ENCODE assay signal across 11 cellular contexts in the genomic region with DNA sequence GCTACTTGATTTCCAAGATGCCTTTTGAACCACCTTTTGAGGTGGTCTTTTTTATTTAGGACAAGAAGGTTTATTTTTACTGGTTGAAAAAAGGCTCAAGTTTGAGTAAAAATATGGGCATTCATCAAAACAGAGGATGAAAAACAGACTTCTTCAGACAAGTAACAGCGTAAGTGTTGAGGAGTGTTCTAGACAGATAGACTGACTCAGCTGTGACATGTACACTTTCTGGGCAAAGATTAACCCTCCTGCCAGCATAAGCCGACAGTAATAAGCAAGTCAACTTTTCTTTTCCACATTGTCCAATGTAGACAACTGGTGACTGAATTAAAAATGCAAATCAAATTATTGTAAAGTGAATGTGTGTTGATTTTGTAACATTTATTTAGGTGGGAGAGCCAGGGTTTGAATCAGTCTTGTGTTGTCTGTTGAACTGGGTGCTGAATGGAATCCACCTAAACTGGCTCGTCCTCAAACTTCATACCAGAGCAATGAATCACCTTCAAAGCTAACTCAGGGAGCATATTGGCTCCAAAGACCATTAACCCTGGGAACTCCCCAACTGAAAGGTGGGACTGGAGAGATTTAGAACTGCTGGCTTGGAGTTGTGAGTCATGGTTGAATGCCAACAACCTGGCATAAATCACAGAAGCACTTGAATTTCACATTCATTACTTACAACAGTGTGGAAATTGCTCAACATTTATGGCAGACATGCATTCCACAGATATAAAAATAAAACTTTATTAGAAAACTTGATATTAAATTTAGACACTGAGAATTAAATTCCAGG.
A peak's percentile ranks its signal among the peaks of the same experiment; 100 is the strongest.
DNase-seq lines count a peak whose midpoint lies in the region; ATAC-seq and TF ChIP-seq lines count a peak whose summit lies in the region.
"Had no signal": no experiment of that assay in that cellular context is flagged by ENCODE, and none has a peak within 500 bp of the region (broad histone marks: within the 10 kb centered on the region; RNA-seq: fewer than 3 reads in every experiment).

No MANE protein-coding gene starts in this region.

- H3K27ac ChIP-seq in HUES6 (ENCODE audit: low read depth, low read length) (peak overlapping the region; percentile 72; the same call in 1 of the 2 replicates), lung (ENCODE audit: low read depth in 1 of 2, low read length in 1 of 2) (no peak overlapping the region), caudate nucleus (ENCODE audit: low read depth, low read length) (no peak overlapping the region)
- no peak overlapping the region for H3K27ac ChIP-seq in CD4-positive, alpha-beta T cell (ENCODE audit: low read depth, low read length)
- H3K27ac ChIP-seq: neural progenitor cell had no signal

- no peaks in the 10 kb centered on the region for H3K27me3 Mint-ChIP-seq in chondrocyte (ENCODE audit: low read depth)
- no peaks in the 10 kb centered on the region for H3K27me3 Mint-ChIP-seq in CD4-positive, alpha-beta T cell

- peaks cover 63% of the 10 kb centered on the region for H3K4me1 Mint-ChIP-seq in chondrocyte (ENCODE audit: low read depth)
- H3K4me1 Mint-ChIP-seq in CD4-positive, alpha-beta T cell (ENCODE audit: low read depth): no peaks in the 10 kb centered on the region
- H3K4me1 Mint-ChIP-seq: neural progenitor cell had no signal

- POLR2A ChIA-PET in CD4-positive, alpha-beta T cell (lab: Charles Lee): no interaction called here

- no peak overlapping the region for H3K4me3 Mint-ChIP-seq in chondrocyte (ENCODE audit: unreplicated experiment)
- H3K4me3 Mint-ChIP-seq in CD4-positive, alpha-beta T cell: no peak overlapping the region
- H3K4me3 Mint-ChIP-seq: neural progenitor cell had no signal

- CTCF ChIA-PET in CD4-positive, alpha-beta T cell (lab: Charles Lee): interaction anchor here (0.6 kb wide), 1 partner anchor 359 kb away, joined by 3 read pairs; no protein-coding TSS in a partner anchor

- intact Hi-C loops in CD4-positive, alpha-beta T cell (cut with DNase I, micrococcal nuclease): no loop called here

- H3K4me3 ChIP-seq in HUES6 (ENCODE audit: low read depth, low read length) (no peak overlapping the region), lung (no peak overlapping the region)
- H3K4me3 ChIP-seq: K562, neural progenitor cell had no signal

- H3K9me3 Mint-ChIP-seq in chondrocyte (ENCODE audit: low read depth): peaks cover 13% of the 10 kb centered on the region
- H3K9me3 Mint-ChIP-seq in CD4-positive, alpha-beta T cell: peaks cover 6% of the 10 kb centered on the region

- H3K9me3 ChIP-seq in HUES6 (ENCODE audit: control insufficient read depth, insufficient read depth, low read depth, low read length): peaks cover 13% of the 10 kb centered on the region
- H3K9me3 ChIP-seq in lung (ENCODE audit: control insufficient read depth in 2 of 2, insufficient read depth in 1 of 2, low read length in 1 of 2): no peaks in the 10 kb centered on the region
- H3K9me3 ChIP-seq in CD4-positive, alpha-beta T cell (ENCODE audit: control insufficient read depth, low read length): no peaks in the 10 kb centered on the region

- H3K27me3 ChIP-seq in HUES6 (ENCODE audit: control insufficient read depth, insufficient read depth, low read length) (no peaks in the 10 kb centered on the region), lung (ENCODE audit: control insufficient read depth, insufficient read depth) (no peaks in the 10 kb centered on the region)
- H3K27me3 ChIP-seq in CD4-positive, alpha-beta T cell (ENCODE audit: control insufficient read depth, insufficient read depth, low read length): no peaks in the 10 kb centered on the region
- H3K27me3 ChIP-seq: neural progenitor cell had no signal

- H3K36me3 ChIP-seq in HUES6 (ENCODE audit: control insufficient read depth, insufficient read depth, low read length): no peaks in the 10 kb centered on the region
- H3K36me3 ChIP-seq in lung (ENCODE audit: control insufficient read depth in 2 of 2, insufficient read depth in 2 of 2, low read length in 2 of 2): no peaks in the 10 kb centered on the region
- H3K36me3 ChIP-seq: neural progenitor cell had no signal

- no peak overlapping the region for H3K9ac ChIP-seq in HUES6 (ENCODE audit: low read length)
- H3K9ac ChIP-seq: neural progenitor cell had no signal

- WGBS in lung, 2 donors: 56 to 77% methylated on average over 3 of the region's 3 CpGs

- peak overlapping the region; percentile 89 for H3K27ac Mint-ChIP-seq in chondrocyte (ENCODE audit: unreplicated experiment)
- no peak overlapping the region for H3K27ac Mint-ChIP-seq in CD4-positive, alpha-beta T cell
- H3K27ac Mint-ChIP-seq: activated T-helper 2 cell treated with anti-CD3 and anti-CD28 coated beads, Interferon-gamma antibody, Interleukin-2, Interleukin-4, amounts not matched to agents 10 μg/mL and 5 μg/mL and 100 μg/mL, durations not matched to agents 14 hours and 24 hours and 36 hours; neural progenitor cell had no signal

- H3K4me1 ChIP-seq in HUES6 (ENCODE audit: control insufficient read depth, insufficient read depth, low read length) (peaks cover 10% of the 10 kb centered on the region; the same call in 1 of the 2 replicates), lung (ENCODE audit: control insufficient read depth in 2 of 2, insufficient read depth in 2 of 2, low read length in 2 of 2) (peaks cover 3 to 4% of the 10 kb centered on the region in 2 donors)
- H3K4me1 ChIP-seq: neural progenitor cell had no signal

- TF ChIP-seq CTCF in chondrocyte (IDR thresholded peaks at IDR 0.05) (no peak), lung (IDR thresholded peaks at IDR 0.05; ENCODE audit: control extremely low read depth, extremely low read depth) (no peak)
- no peak for TF ChIP-seq CTCF in CD4-positive, alpha-beta T cell (IDR thresholded peaks at IDR 0.05)

- ATAC-seq in lung (ENCODE audit: insufficient read depth, low FRiP score) (peak; percentile 61), GM18517 (IDR thresholded peaks at IDR 0.05; ENCODE audit: unreplicated experiment) (no peak)
- no peak for ATAC-seq in CD4-positive, alpha-beta T cell (ENCODE audit: poor library complexity)
- ATAC-seq: K562 had no signal

- no peaks in the 10 kb centered on the region for H3K36me3 Mint-ChIP-seq in chondrocyte (ENCODE audit: low read depth)
- no peaks in the 10 kb centered on the region for H3K36me3 Mint-ChIP-seq in CD4-positive, alpha-beta T cell (ENCODE audit: low read depth)
- H3K36me3 Mint-ChIP-seq: neural progenitor cell had no signal

- peak; percentile 79 for DNase-seq in AG08396 (ENCODE audit: low spot score)
- no peak for DNase-seq in chondrocyte (ENCODE audit: low spot score)
- peak; percentile 58 for DNase-seq in lung (ENCODE audit: low spot score)
- DNase-seq in caudate nucleus (lab: John Stamatoyannopoulos, UW): no peak
- no peak for DNase-seq in CD4-positive, alpha-beta T cell
- DNase-seq in NK-92 (lab: John Stamatoyannopoulos, UW; ENCODE audit: unreplicated experiment): no peak

Comparison
In these comparisons a context has a peak if more than half of its experiments do, and no peak if none do; other contexts are left out.
1. DNase-seq: peak in AG08396 (single experiment) and lung (single experiment); none in chondrocyte (single experiment), caudate nucleus (0 of 61), CD4-positive, alpha-beta T cell (0 of 10) and NK-92 (single experiment).